29 cellular contexts compared by ENCODE assay signal in genomic region chr10:132901351-132901750, GRCh38. TPM values are rescaled to one million over a fixed set of nuclear protein-coding genes. Genes with fewer than 3 reads are reported as not detected.
"Had no signal": no experiment of that assay in that cellular context is flagged by ENCODE, and none has a peak within 500 bp of the region (broad histone marks: within the 10 kb centered on the region; RNA-seq: fewer than 3 reads in every experiment).

No MANE protein-coding gene starts in this region.

- H3K4me1 ChIP-seq: colonic mucosa had no signal

- ATAC-seq: activated CD4-positive, alpha-beta T cell treated with anti-CD3 and anti-CD28 coated beads for 36 hours; activated CD8-positive, alpha-beta T cell treated with anti-CD3 and anti-CD28 coated beads for 36 hours; activated T-cell treated with anti-CD3 and anti-CD28 coated beads, Interleukin-2, amount 50 U/mL, for 4 hours; activated T-helper 17 cell treated with anti-CD3 and anti-CD28 coated beads, Interleukin-2, amount 50 U/mL, for 72 hours had no signal

- H3K36me3 ChIP-seq: brain microvascular endothelial cell, colonic mucosa had no signal

- H3K9me3 ChIP-seq: colonic mucosa had no signal

- H3K36me3 Mint-ChIP-seq: activated naive CD8-positive, alpha-beta T cell had no signal

- H3K4me3 Mint-ChIP-seq: activated CD4-positive, alpha-beta T cell treated with anti-CD3 and anti-CD28 coated beads for 36 hours; activated CD8-positive, alpha-beta T cell treated with anti-CD3 and anti-CD28 coated beads for 36 hours; activated naive CD8-positive, alpha-beta T cell; activated T-cell treated with anti-CD3 and anti-CD28 coated beads, Interleukin-2, amount 50 U/mL, for 4 hours; activated T-helper 17 cell treated with anti-CD3 and anti-CD28 coated beads, Interleukin-2, amount 50 U/mL, for 72 hours; central memory CD8-positive, alpha-beta T cell had no signal

- H3K27me3 ChIP-seq: brain microvascular endothelial cell, colonic mucosa had no signal

- H3K4me3 ChIP-seq: colonic mucosa had no signal

- H3K27ac ChIP-seq: brain microvascular endothelial cell, colonic mucosa had no signal

- FAIRE-seq: astrocyte, bronchial epithelial cell, endometrium, endothelial cell of umbilical vein, frontal cortex had no signal

- DNase-seq: activated CD4-positive, alpha-beta T cell treated with anti-CD3 and anti-CD28 coated beads for 36 hours; activated CD4-positive, alpha-beta T cell treated with anti-CD3 and anti-CD28 coated beads, Interleukin-2, amount 50 U/mL, for 1 hour; activated CD4-positive, alpha-beta T cell treated with anti-CD3 and anti-CD28 coated beads, Interleukin-2, amount 50 U/mL, for 48 hours; activated CD4-positive, CD25-positive, alpha-beta regulatory T cell; activated CD4-positive, CD25-positive, alpha-beta regulatory T cell treated with anti-CD3 and anti-CD28 coated beads, Interleukin-2, amount 50 U/mL, for 72 hours; activated CD8-positive, alpha-beta memory T cell treated with anti-CD3 and anti-CD28 coated beads for 24 hours; activated CD8-positive, alpha-beta T cell treated with anti-CD3 and anti-CD28 coated beads for 36 hours; activated effector memory CD4-positive, alpha-beta T cell treated with Interleukin-2 at 50 U/mL for 16 hours; activated gamma-delta T cell treated with Interleukin-2 at 50 U/mL for 16 hours; activated naive CD4-positive, alpha-beta T cell treated with anti-CD3 and anti-CD28 coated beads, Interleukin-2, amount 50 U/mL, for 16 hours; activated naive CD4-positive, alpha-beta T cell treated with Interleukin-2 at 50 U/mL for 16 hours; activated T-cell treated with anti-CD3 and anti-CD28 coated beads, Interleukin-2, amount 50 U/mL, for 4 hours; amniotic stem cell; anterior cingulate cortex; brain microvascular endothelial cell; colonic mucosa; effector CD8-positive, alpha-beta T cell; foreskin fibroblast; head of caudate nucleus; T-helper 2 cell had no signal

- H3K27ac Mint-ChIP-seq: activated CD4-positive, alpha-beta T cell treated with anti-CD3 and anti-CD28 coated beads for 36 hours; activated CD8-positive, alpha-beta T cell treated with anti-CD3 and anti-CD28 coated beads for 36 hours; activated naive CD8-positive, alpha-beta T cell; activated T-helper 17 cell treated with anti-CD3 and anti-CD28 coated beads, Interleukin-2, amount 50 U/mL, for 72 hours had no signal

- H3K9me3 Mint-ChIP-seq: activated T-cell treated with anti-CD3 and anti-CD28 coated beads, Interleukin-2, amount 50 U/mL, for 4 hours; activated T-helper 17 cell treated with anti-CD3 and anti-CD28 coated beads, Interleukin-2, amount 50 U/mL, for 72 hours; central memory CD8-positive, alpha-beta T cell had no signal

RNA-seq across cellular contexts. Expression of gene CFAP46, which starts 41.0 kb away (rescaled TPM):
- total RNA-seq: activated T-helper 17 cell treated with anti-CD3 and anti-CD28 coated beads, Interleukin-2, amount 50 U/mL, for 72 hours; T-helper 1 cell treated with Interleukin-12 subunit alpha and Interleukin-12 subunit beta and Interleukin-4 antibody, amounts not matched to agents 30 ng/mL and 1 ng/mL, for 36 hours had no signal
